In genomic region chr6:72869621-72870020, GRCh38 we compare ENCODE assay signal across 34 cellular contexts.
"Had no signal": no experiment of that assay in that cellular context is flagged by ENCODE, and none has a peak within 500 bp of the region (broad histone marks: within the 10 kb centered on the region; RNA-seq: fewer than 3 reads in every experiment).

No MANE protein-coding gene starts in this region.

- H3K9me3 ChIP-seq: MG63 had no signal

- H3K4me3 ChIP-seq: MG63 had no signal

- DNase-seq: Karpas-422, Kasumi-1, MG63, MM.1S, MV-4-11, NCI-H1048, NCI-H1092, NCI-H1092 treated with DMSO at 0.1 percent for 48 hours, NCI-H1105, NCI-H1105 treated with DMSO at 0.1 percent for 48 hours, NCI-H1417, NCI-H1417 treated with DMSO at 0.1 percent for 48 hours, NCI-H1436, NCI-H1436 treated with DMSO at 0.1 percent for 48 hours, NCI-H146, NCI-H1694, NCI-H1694 treated with DMSO at 0.1 percent for 48 hours, NCI-H187, NCI-H187 treated with DMSO at 0.1 percent for 48 hours, NCI-H1930, NCI-H2029, NCI-H2029 treated with DMSO at 0.1 percent for 48 hours, NCI-H2081, NCI-H2081 treated with DMSO at 0.1 percent for 48 hours, NCI-H2107, NCI-H2171, NCI-H2171 treated with DMSO at 0.1 percent for 48 hours, NCI-H2227 treated with DMSO at 0.1 percent for 48 hours, NCI-H226, NCI-H345, NCI-H446, NCI-H446 treated with DMSO at 0.1 percent for 48 hours, NCI-H510A, NCI-H510A treated with DMSO at 0.1 percent for 48 hours had no signal

- H3K36me3 ChIP-seq: MG63 had no signal

- H3K27me3 ChIP-seq: MG63 had no signal
